15 cellular contexts compared by ENCODE assay signal in genomic region chr19:4310247-4311121, GRCh38. TPM values are rescaled to one million over a fixed set of nuclear protein-coding genes. Genes with fewer than 3 reads are reported as not detected.
A peak's percentile ranks its signal among the peaks of the same experiment; 100 is the strongest.
DNase-seq lines count a peak whose midpoint lies in the region; ATAC-seq and TF ChIP-seq lines count a peak whose summit lies in the region.
"Had no signal": no experiment of that assay in that cellular context is flagged by ENCODE, and none has a peak within 500 bp of the region (broad histone marks: within the 10 kb centered on the region; RNA-seq: fewer than 3 reads in every experiment).

No MANE protein-coding gene starts in this region.

- TF ChIP-seq EP300 in transverse colon (IDR thresholded peaks at IDR 0.05; ENCODE audit: low read depth) = no peak

- TF ChIP-seq POLR2A in transverse colon (IDR thresholded peaks at IDR 0.05) = no peak

- no peaks in the 10 kb centered on the region for H3K4me1 ChIP-seq in PC-3 (ENCODE audit: insufficient read depth, low read length)
- H3K4me1 ChIP-seq in endodermal cell (ENCODE audit: control insufficient read depth, insufficient read depth, low read length) = no peaks in the 10 kb centered on the region
- peaks cover 0 to 14% (median 0%) of the 10 kb centered on the region in 4 donors for H3K4me1 ChIP-seq in transverse colon
- no peaks in the 10 kb centered on the region for H3K4me1 ChIP-seq in ascending aorta

- peaks cover 4% of the 10 kb centered on the region for H3K36me3 Mint-ChIP-seq in activated T-cell treated with anti-CD3 and anti-CD28 coated beads, Interleukin-2, amount 50 U/mL, for 24 hours (ENCODE audit: low read depth)
- peaks cover 45% of the 10 kb centered on the region for H3K36me3 Mint-ChIP-seq in endodermal cell (ENCODE audit: low read depth)

- no peak overlapping the region for H2AFZ ChIP-seq in PC-3 (ENCODE audit: low read length)

- H3K27me3 Mint-ChIP-seq in activated T-cell treated with anti-CD3 and anti-CD28 coated beads, Interleukin-2, amount 50 U/mL, for 24 hours = no peaks in the 10 kb centered on the region
- H3K27me3 Mint-ChIP-seq in endodermal cell (ENCODE audit: insufficient read depth) = no peaks in the 10 kb centered on the region

- in situ Hi-C loops in transverse colon (cut with MboI; ENCODE audit: low pct_ligation_motif_present in 1 of 4, low pct_unique_long_range_greater_than_20kb in 1 of 4, low sequenced_read_pairs in 3 of 4) = no loop called here

- no peaks in the 10 kb centered on the region for H3K79me2 ChIP-seq in PC-3 (ENCODE audit: low read length)

- no peaks in the 10 kb centered on the region for H3K9me2 ChIP-seq in PC-3 (replicated peaks; ENCODE audit: low read length)

- no peaks in the 10 kb centered on the region for H3K9me3 ChIP-seq in PC-3 (ENCODE audit: low read length)
- no peaks in the 10 kb centered on the region for H3K9me3 ChIP-seq in endodermal cell (ENCODE audit: control insufficient read depth, low read length)
- no peaks in the 10 kb centered on the region for H3K9me3 ChIP-seq in transverse colon
- no peaks in the 10 kb centered on the region for H3K9me3 ChIP-seq in ascending aorta

- H3K36me3 ChIP-seq in PC-3 (ENCODE audit: low read depth, low read length) = no peaks in the 10 kb centered on the region
- peaks cover 5% of the 10 kb centered on the region for H3K36me3 ChIP-seq in endodermal cell (ENCODE audit: control insufficient read depth, insufficient read depth, low read length)
- H3K36me3 ChIP-seq in transverse colon = no peaks in the 10 kb centered on the region
- no peaks in the 10 kb centered on the region for H3K36me3 ChIP-seq in ascending aorta

- intact Hi-C loops in PC-3 (cut with micrococcal nuclease) = no loop called here
- intact Hi-C loops in transverse colon (cut with DNase I; ENCODE audit: low total_unique reads) = no loop called here
- intact Hi-C loops in ascending aorta (cut with DNase I) = no loop called here

- BruUV-seq in PC-3 (replicated peaks; lab: Mats Ljungman, UMichigan) = no TSS peak

- H3K4me1 Mint-ChIP-seq in activated T-cell treated with anti-CD3 and anti-CD28 coated beads, Interleukin-2, amount 50 U/mL, for 24 hours (ENCODE audit: low read depth) = peaks cover under 1% of the 10 kb centered on the region
- H3K4me1 Mint-ChIP-seq in endodermal cell = no peaks in the 10 kb centered on the region

- H3K9me3 Mint-ChIP-seq in activated T-cell treated with anti-CD3 and anti-CD28 coated beads, Interleukin-2, amount 50 U/mL, for 24 hours = no peaks in the 10 kb centered on the region
- peaks cover 5% of the 10 kb centered on the region for H3K9me3 Mint-ChIP-seq in endodermal cell
- H3K9me3 Mint-ChIP-seq: T-helper 2 cell treated with Interferon-gamma antibody and Interleukin-4, amounts not matched to agents 5 μg/mL and 100 μg/mL, for 36 hours had no signal

- peak; percentile 49 for DNase-seq in activated T-cell treated with anti-CD3 and anti-CD28 coated beads, Interleukin-2, amount 50 U/mL, for 24 hours
- DNase-seq in activated T-cell treated with anti-CD3 and anti-CD28 coated beads for 4 hours = no peak
- DNase-seq in PC-3 = peak; percentile 22
- DNase-seq in endodermal cell = peak; percentile 87
- peak; percentile 23 for DNase-seq in transverse colon
- DNase-seq in GM20000 (ENCODE audit: low spot score) = no peak
- DNase-seq in NCI-H446 treated with DMSO at 0.1 percent for 48 hours (lab: John Stamatoyannopoulos, UW) = no peak
- DNase-seq in ascending aorta (ENCODE audit: low spot score in 2 of 2) = no peak
- DNase-seq: foreskin melanocyte; NCI-H1694 treated with DMSO at 0.1 percent for 48 hours; retina; stimulated activated naive CD4-positive, alpha-beta T cell had no signal

- no peak for TF ChIP-seq CTCF in PC-3 (conservative IDR thresholded peaks at IDR 0.05; ENCODE audit: low read depth, low read length)
- TF ChIP-seq CTCF in endodermal cell (conservative IDR thresholded peaks at IDR 0.05) = no peak
- no peak for TF ChIP-seq CTCF in transverse colon (IDR thresholded peaks at IDR 0.05)
- no peak for TF ChIP-seq CTCF in GM20000 (IDR thresholded peaks at IDR 0.05; ENCODE audit: extremely low read depth, missing control alignments)
- no peak for TF ChIP-seq CTCF in ascending aorta (IDR thresholded peaks at IDR 0.05)

- H3F3A ChIP-seq in PC-3 (ENCODE audit: low read length, unreplicated experiment) = no peaks in the 10 kb centered on the region

- no peaks in the 10 kb centered on the region for H4K20me1 ChIP-seq in PC-3 (ENCODE audit: low read length)
- H4K20me1 ChIP-seq: BLaER1 had no signal

- no peak overlapping the region for H3K9ac ChIP-seq in PC-3 (ENCODE audit: low read length)
- no peak overlapping the region for H3K9ac ChIP-seq in endodermal cell (ENCODE audit: extremely low read depth, low read length, poor library complexity, severe bottlenecking)
- H3K9ac ChIP-seq: BLaER1 had no signal

- no peak overlapping the region for H3K4me2 ChIP-seq in PC-3 (ENCODE audit: low read length)
- H3K4me2 ChIP-seq: BLaER1 had no signal

- POLR2A ChIA-PET in PC-3 (lab: Charles Lee; ENCODE audit: unreplicated experiment) = interaction anchor here (0.7 kb wide), 1 partner anchor 11 kb away, joined by 3 read pairs; no protein-coding TSS in a partner anchor

- CTCF ChIA-PET in PC-3 (lab: Charles Lee) = no interaction called here

- no peak for ATAC-seq in PC-3

- 93 to 94% methylated on average over 16 to 22 of the region's 22 CpGs for WGBS in endodermal cell (ENCODE audit: insufficient coverage in 1 of 2, insufficient read length in 1 of 2), 2 experiments
- 90% methylated on average over 18 of the region's 22 CpGs; no CpG with 5 or more reads in 1 of the 2 donors for WGBS in transverse colon (ENCODE audit: low coverage in 1 of 2), 2 donors

- no peak overlapping the region for H3K4me3 Mint-ChIP-seq in activated T-cell treated with anti-CD3 and anti-CD28 coated beads, Interleukin-2, amount 50 U/mL, for 24 hours
- no peak overlapping the region for H3K4me3 Mint-ChIP-seq in endodermal cell
- H3K4me3 Mint-ChIP-seq: T-helper 2 cell treated with Interferon-gamma antibody and Interleukin-4, amounts not matched to agents 5 μg/mL and 100 μg/mL, for 36 hours had no signal

- H3K27me3 ChIP-seq in PC-3 (ENCODE audit: low read length) (no peaks in the 10 kb centered on the region), endodermal cell (ENCODE audit: control insufficient read depth, insufficient read depth, low read length, poor library complexity, severe bottlenecking) (no peaks in the 10 kb centered on the region), transverse colon (peaks cover under 1% of the 10 kb centered on the region), ascending aorta (no peaks in the 10 kb centered on the region)
- H3K27me3 ChIP-seq: BLaER1 had no signal

- H3K27ac Mint-ChIP-seq in activated T-cell treated with anti-CD3 and anti-CD28 coated beads, Interleukin-2, amount 50 U/mL, for 24 hours = no peak overlapping the region
- no peak overlapping the region for H3K27ac Mint-ChIP-seq in endodermal cell
- H3K27ac Mint-ChIP-seq: T-helper 2 cell treated with Interferon-gamma antibody and Interleukin-4, amounts not matched to agents 5 μg/mL and 100 μg/mL, for 36 hours had no signal

- no peak overlapping the region for H3K4me3 ChIP-seq in PC-3 (ENCODE audit: low read length)
- H3K4me3 ChIP-seq in endodermal cell (ENCODE audit: low read length) = no peak overlapping the region
- no peak overlapping the region for H3K4me3 ChIP-seq in transverse colon
- H3K4me3 ChIP-seq in ascending aorta = no peak overlapping the region
- H3K4me3 ChIP-seq: BLaER1 had no signal

- no peak overlapping the region for H3K27ac ChIP-seq in PC-3 (ENCODE audit: low read length)
- no peak overlapping the region for H3K27ac ChIP-seq in endodermal cell (ENCODE audit: low read depth, low read length)
- no peak overlapping the region for H3K27ac ChIP-seq in transverse colon
- no peak overlapping the region for H3K27ac ChIP-seq in ascending aorta
- H3K27ac ChIP-seq: BLaER1 had no signal

RNA-seq across cellular contexts. Expression of gene FSD1, which starts 6.1 kb away (rescaled TPM):
- total RNA-seq in PC-3 (2014; rRNA removed) (8.7 and 11.3 TPM in 2 replicates), endodermal cell (10 to 100 TPM; 33.3 to 37.9 TPM), transverse colon (1 to 10 TPM in 2 of 4 donors, under 1 TPM in 1, not detected in 1; 0.68 to 2.9 (median 1.5) TPM), ascending aorta (not detected)
- 66.1 TPM for polyA plus RNA-seq in endodermal cell (2013, experiment 1 of 2)
- polyA plus RNA-seq in endodermal cell (2013, experiment 2 of 2) = 53.5 TPM

RNA-seq across cellular contexts. Expression of gene TMIGD2, which starts 8.3 kb away (rescaled TPM):
- not detected in 2 replicates for total RNA-seq in PC-3 (2014; rRNA removed)
- under 1 TPM; 0.58 to 0.70 TPM for total RNA-seq in endodermal cell
- 0.93 TPM for polyA plus RNA-seq in endodermal cell (2013, experiment 1 of 2)
- 0.87 TPM for polyA plus RNA-seq in endodermal cell (2013, experiment 2 of 2)
- 1 to 10 TPM in 2 of 4 donors, not detected in 2; 3.8 to 4.8 TPM for total RNA-seq in transverse colon
- not detected for total RNA-seq in ascending aorta
- total RNA-seq: myocyte had no signal

RNA-seq across cellular contexts. Expression of gene STAP2, which starts 28.1 kb away (rescaled TPM):
- total RNA-seq in PC-3 (2014; rRNA removed) (71.1 and 72.6 TPM in 2 replicates), endodermal cell (10 to 100 TPM; 12.7 to 13.3 TPM), transverse colon (100 to 1,000 TPM; 146 to 680 (median 245) TPM), ascending aorta (6.6 TPM)
- polyA plus RNA-seq in endodermal cell (2013, experiment 1 of 2) = 10.3 TPM
- 9.6 TPM for polyA plus RNA-seq in endodermal cell (2013, experiment 2 of 2)

RNA-seq across cellular contexts. Expression of gene SHD, which starts 31.4 kb away (rescaled TPM):
- total RNA-seq in PC-3 (2014; rRNA removed) (0.11 TPM in 1 of 2 replicates, not detected in the other), endodermal cell (1 to 10 TPM; 2.8 to 6.6 TPM), transverse colon (10 to 100 TPM in 3 of 4 donors, 1 to 10 TPM in 1; 7.6 to 51.4 (median 27.5) TPM), ascending aorta (not detected)
- polyA plus RNA-seq in endodermal cell (2013, experiment 1 of 2) = 10.1 TPM
- 9.9 TPM for polyA plus RNA-seq in endodermal cell (2013, experiment 2 of 2)

RNA-seq across cellular contexts. Expression of gene MPND, which starts 32.9 kb away (rescaled TPM):
- total RNA-seq in PC-3 (2014; rRNA removed) (5.6 and 10.9 TPM in 2 replicates), endodermal cell (10 to 100 TPM; 51.5 to 55.9 TPM), transverse colon (10 to 100 TPM; 16.5 to 96.5 (median 33.7) TPM), ascending aorta (21.9 TPM)
- polyA plus RNA-seq in endodermal cell (2013, experiment 1 of 2) = 32.8 TPM
- polyA plus RNA-seq in endodermal cell (2013, experiment 2 of 2) = 30.6 TPM

Comparison
In these comparisons a context has a peak if more than half of its experiments do, and no peak if none do; other contexts are left out.
1. DNase-seq: peak in activated T-cell treated with anti-CD3 and anti-CD28 coated beads, Interleukin-2, amount 50 U/mL, for 24 hours (single experiment), PC-3 (single experiment), endodermal cell (single experiment) and transverse colon (single experiment); none in activated T-cell treated with anti-CD3 and anti-CD28 coated beads for 4 hours (single experiment), GM20000 (single experiment), NCI-H446 treated with DMSO at 0.1 percent for 48 hours (single experiment) and ascending aorta (0 of 2).